ENCODE assay signal across 8 cellular contexts in the genomic region with DNA sequence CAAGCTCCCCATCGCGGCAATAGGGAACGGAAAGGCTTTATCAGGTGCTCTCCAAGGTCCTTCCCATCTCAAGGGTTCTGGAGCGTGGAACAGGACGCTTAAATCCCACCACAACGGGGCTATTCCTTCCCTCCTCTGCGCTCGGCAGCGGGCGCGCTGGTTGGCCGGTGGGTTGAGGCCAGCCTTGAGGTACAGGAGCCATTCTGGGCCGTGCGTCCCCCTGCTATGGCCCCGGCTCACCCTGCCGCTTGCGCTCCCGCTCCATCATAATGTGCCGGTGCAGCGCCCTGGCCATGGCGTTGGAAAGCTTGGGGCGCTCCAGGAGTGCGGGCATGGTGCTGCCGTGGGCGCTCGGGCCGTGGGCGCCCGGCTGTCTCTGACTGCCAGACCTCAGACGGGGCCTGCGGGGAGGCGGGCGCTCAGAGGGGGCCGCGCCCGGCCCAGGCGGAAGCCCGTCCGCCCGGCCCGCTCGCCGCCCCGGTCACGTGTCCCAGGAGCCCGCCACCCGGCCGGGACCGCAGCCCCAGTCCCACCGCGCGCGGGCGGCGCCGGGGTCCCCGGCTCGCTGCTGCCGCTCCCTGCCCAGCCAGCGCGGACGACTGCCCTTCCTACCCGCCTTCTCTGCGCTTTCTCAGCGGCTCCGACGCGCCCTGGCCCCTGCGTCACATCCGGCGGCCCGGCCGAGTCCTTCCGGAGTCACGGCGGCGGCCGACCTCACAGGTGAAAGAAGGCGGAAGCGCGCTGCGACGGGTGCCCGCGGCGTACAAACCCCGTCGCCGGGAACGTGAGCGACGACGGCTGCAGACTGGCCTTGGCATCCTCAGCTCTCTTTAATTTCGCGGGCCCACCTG. TPM values are rescaled to one million over a fixed set of nuclear protein-coding genes. Genes with fewer than 3 reads are reported as not detected.
A peak's percentile ranks its signal among the peaks of the same experiment; 100 is the strongest.
DNase-seq lines count a peak whose midpoint lies in the region; ATAC-seq and TF ChIP-seq lines count a peak whose summit lies in the region.

A gene with protein sequence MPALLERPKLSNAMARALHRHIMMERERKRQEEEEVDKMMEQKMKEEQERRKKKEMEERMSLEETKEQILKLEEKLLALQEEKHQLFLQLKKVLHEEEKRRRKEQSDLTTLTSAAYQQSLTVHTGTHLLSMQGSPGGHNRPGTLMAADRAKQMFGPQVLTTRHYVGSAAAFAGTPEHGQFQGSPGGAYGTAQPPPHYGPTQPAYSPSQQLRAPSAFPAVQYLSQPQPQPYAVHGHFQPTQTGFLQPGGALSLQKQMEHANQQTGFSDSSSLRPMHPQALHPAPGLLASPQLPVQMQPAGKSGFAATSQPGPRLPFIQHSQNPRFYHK (minus strand): TSS at position 642 of the 851 bp plus-strand sequence. CDS start 308 bp downstream, at position 334.

- H3K36me3 Mint-ChIP-seq in activated T-helper 17 cell treated with anti-CD3 and anti-CD28 coated beads, Interleukin-2, amount 50 U/mL, for 72 hours (ENCODE audit: low read depth) = peaks cover 87% of the 10 kb centered on the region
- H3K36me3 Mint-ChIP-seq in naive B cell = peaks cover 10 to 21% of the 10 kb centered on the region in 2 donors

- ATAC-seq in GM21528 (IDR thresholded peaks at IDR 0.05; ENCODE audit: low FRiP score, unreplicated experiment) = peak; percentile 58
- peak; percentile 97 for ATAC-seq in activated T-helper 17 cell treated with anti-CD3 and anti-CD28 coated beads, Interleukin-2, amount 50 U/mL, for 72 hours (replicated peaks)
- ATAC-seq in naive B cell (ENCODE audit: low read depth in 2 of 2) = peak; percentile 93 to 95

- H3K27ac Mint-ChIP-seq in activated T-helper 17 cell treated with anti-CD3 and anti-CD28 coated beads, Interleukin-2, amount 50 U/mL, for 72 hours = peak within 1 kb of the TSS; percentile 86
- peak within 1 kb of the TSS; percentile 92 to 99 (median 97) for H3K27ac Mint-ChIP-seq in naive B cell

- 0 out of 2 replicates have a peak, but pooled peaks have one; percentile 17 for TF ChIP-seq EP300 in Ishikawa (IDR thresholded peaks at IDR 0.05; ENCODE audit: borderline replicate concordance)

- DNase-seq in DMS153 treated with DMSO at 0.1 percent for 48 hours (lab: John Stamatoyannopoulos, UW; ENCODE audit: unreplicated experiment) (peak; percentile 47), RPMI7951 (ENCODE audit: low read depth) (peak; percentile 76), fibroblast of gingiva (ENCODE audit: low read depth) (peak; percentile 69), naive B cell (peak; percentile 92)
- peak; percentile 86 to 89 for DNase-seq in stimulated activated CD8-positive, alpha-beta memory T cell treated with anti-CD3 and anti-CD28 coated beads, Interleukin-7, amount 100 ng/mL, for 48 hours (ENCODE audit: extremely low read depth in 1 of 2, low read depth in 1 of 2)

- no peaks in the 10 kb centered on the region for H3K27me3 Mint-ChIP-seq in activated T-helper 17 cell treated with anti-CD3 and anti-CD28 coated beads, Interleukin-2, amount 50 U/mL, for 72 hours
- H3K27me3 Mint-ChIP-seq in naive B cell = no peaks in the 10 kb centered on the region

- H3K9me3 Mint-ChIP-seq in activated T-helper 17 cell treated with anti-CD3 and anti-CD28 coated beads, Interleukin-2, amount 50 U/mL, for 72 hours = no peaks in the 10 kb centered on the region
- H3K9me3 Mint-ChIP-seq in naive B cell = no peaks in the 10 kb centered on the region

- TF ChIP-seq RAD21 in Ishikawa (IDR thresholded peaks at IDR 0.05; ENCODE audit: low read depth) = no peak; the same call in 1 of the 2 replicates

- H3K4me3 Mint-ChIP-seq in activated T-helper 17 cell treated with anti-CD3 and anti-CD28 coated beads, Interleukin-2, amount 50 U/mL, for 72 hours = peak within 1 kb of the TSS; percentile 95
- H3K4me3 Mint-ChIP-seq in naive B cell = peak within 1 kb of the TSS; percentile 90 to 97 (median 93)

- H3K4me1 Mint-ChIP-seq in activated T-helper 17 cell treated with anti-CD3 and anti-CD28 coated beads, Interleukin-2, amount 50 U/mL, for 72 hours = peaks cover 30% of the 10 kb centered on the region
- peaks cover 50 to 62% (median 50%) of the 10 kb centered on the region in 3 donors for H3K4me1 Mint-ChIP-seq in naive B cell

TF ChIP-seq in Ishikawa, 13 proteins besides CTCF, POLR2A, EP300 and RAD21:
- TF ChIP-seq CEBPB (IDR thresholded peaks at IDR 0.05) = no peak
- TF ChIP-seq, protein P1, sequence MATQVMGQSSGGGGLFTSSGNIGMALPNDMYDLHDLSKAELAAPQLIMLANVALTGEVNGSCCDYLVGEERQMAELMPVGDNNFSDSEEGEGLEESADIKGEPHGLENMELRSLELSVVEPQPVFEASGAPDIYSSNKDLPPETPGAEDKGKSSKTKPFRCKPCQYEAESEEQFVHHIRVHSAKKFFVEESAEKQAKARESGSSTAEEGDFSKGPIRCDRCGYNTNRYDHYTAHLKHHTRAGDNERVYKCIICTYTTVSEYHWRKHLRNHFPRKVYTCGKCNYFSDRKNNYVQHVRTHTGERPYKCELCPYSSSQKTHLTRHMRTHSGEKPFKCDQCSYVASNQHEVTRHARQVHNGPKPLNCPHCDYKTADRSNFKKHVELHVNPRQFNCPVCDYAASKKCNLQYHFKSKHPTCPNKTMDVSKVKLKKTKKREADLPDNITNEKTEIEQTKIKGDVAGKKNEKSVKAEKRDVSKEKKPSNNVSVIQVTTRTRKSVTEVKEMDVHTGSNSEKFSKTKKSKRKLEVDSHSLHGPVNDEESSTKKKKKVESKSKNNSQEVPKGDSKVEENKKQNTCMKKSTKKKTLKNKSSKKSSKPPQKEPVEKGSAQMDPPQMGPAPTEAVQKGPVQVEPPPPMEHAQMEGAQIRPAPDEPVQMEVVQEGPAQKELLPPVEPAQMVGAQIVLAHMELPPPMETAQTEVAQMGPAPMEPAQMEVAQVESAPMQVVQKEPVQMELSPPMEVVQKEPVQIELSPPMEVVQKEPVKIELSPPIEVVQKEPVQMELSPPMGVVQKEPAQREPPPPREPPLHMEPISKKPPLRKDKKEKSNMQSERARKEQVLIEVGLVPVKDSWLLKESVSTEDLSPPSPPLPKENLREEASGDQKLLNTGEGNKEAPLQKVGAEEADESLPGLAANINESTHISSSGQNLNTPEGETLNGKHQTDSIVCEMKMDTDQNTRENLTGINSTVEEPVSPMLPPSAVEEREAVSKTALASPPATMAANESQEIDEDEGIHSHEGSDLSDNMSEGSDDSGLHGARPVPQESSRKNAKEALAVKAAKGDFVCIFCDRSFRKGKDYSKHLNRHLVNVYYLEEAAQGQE (IDR thresholded peaks at IDR 0.05; ENCODE audit: low read depth) = peak; percentile 87
- TF ChIP-seq EGR1 (IDR thresholded peaks at IDR 0.05) = no peak
- TF ChIP-seq TCF12 (IDR thresholded peaks at IDR 0.05; ENCODE audit: low read depth) = peak; percentile 57; the same call in 1 of the 2 replicates
- no peak for TF ChIP-seq NFIC (IDR thresholded peaks at IDR 0.05)
- peak; percentile 79 for TF ChIP-seq TAF1 (IDR thresholded peaks at IDR 0.05; ENCODE audit: low read depth)
- peak; percentile 69; the same call in 1 of the 2 replicates for TF ChIP-seq YY1 (IDR thresholded peaks at IDR 0.05; ENCODE audit: low read depth)
- peak; percentile 84 for TF ChIP-seq CREB1 (IDR thresholded peaks at IDR 0.05; ENCODE audit: low read depth)
- TF ChIP-seq, protein P2, sequence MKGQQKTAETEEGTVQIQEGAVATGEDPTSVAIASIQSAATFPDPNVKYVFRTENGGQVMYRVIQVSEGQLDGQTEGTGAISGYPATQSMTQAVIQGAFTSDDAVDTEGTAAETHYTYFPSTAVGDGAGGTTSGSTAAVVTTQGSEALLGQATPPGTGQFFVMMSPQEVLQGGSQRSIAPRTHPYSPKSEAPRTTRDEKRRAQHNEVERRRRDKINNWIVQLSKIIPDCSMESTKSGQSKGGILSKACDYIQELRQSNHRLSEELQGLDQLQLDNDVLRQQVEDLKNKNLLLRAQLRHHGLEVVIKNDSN (IDR thresholded peaks at IDR 0.05) = peak; percentile 71
- TF ChIP-seq ZBTB7A (IDR thresholded peaks at IDR 0.05; ENCODE audit: low read depth) = no peak
- no peak for TF ChIP-seq TEAD4 (IDR thresholded peaks at IDR 0.05)
- TF ChIP-seq, protein P3, sequence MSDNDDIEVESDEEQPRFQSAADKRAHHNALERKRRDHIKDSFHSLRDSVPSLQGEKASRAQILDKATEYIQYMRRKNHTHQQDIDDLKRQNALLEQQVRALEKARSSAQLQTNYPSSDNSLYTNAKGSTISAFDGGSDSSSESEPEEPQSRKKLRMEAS (IDR thresholded peaks at IDR 0.05) = peak; percentile 68
- TF ChIP-seq FOXM1 (IDR thresholded peaks at IDR 0.05; ENCODE audit: borderline replicate concordance, low read depth) = no peak

RNA-seq across cellular contexts. Expression of the gene that starts here (rescaled TPM):
- 92.7 and 97.9 TPM in 2 replicates for total RNA-seq in RPMI7951 (2014; rRNA removed; shearing (Covaris generic))
- total RNA-seq in activated T-helper 17 cell treated with anti-CD3 and anti-CD28 coated beads, Interleukin-2, amount 50 U/mL, for 72 hours = 10 to 100 TPM; 38.3 to 65.6 TPM
- 100 to 1,000 TPM; 103 to 131 (median 107) TPM for polyA plus RNA-seq in naive B cell (ENCODE audit: low read depth in 6 of 6)

Comparison
In these comparisons a context has a peak if more than half of its experiments do, and no peak if none do; other contexts are left out.
1. Peak in every context shown above with its lines: DNase-seq and ATAC-seq.